ENCODE assay signal across 8 cellular contexts in the genomic region with DNA sequence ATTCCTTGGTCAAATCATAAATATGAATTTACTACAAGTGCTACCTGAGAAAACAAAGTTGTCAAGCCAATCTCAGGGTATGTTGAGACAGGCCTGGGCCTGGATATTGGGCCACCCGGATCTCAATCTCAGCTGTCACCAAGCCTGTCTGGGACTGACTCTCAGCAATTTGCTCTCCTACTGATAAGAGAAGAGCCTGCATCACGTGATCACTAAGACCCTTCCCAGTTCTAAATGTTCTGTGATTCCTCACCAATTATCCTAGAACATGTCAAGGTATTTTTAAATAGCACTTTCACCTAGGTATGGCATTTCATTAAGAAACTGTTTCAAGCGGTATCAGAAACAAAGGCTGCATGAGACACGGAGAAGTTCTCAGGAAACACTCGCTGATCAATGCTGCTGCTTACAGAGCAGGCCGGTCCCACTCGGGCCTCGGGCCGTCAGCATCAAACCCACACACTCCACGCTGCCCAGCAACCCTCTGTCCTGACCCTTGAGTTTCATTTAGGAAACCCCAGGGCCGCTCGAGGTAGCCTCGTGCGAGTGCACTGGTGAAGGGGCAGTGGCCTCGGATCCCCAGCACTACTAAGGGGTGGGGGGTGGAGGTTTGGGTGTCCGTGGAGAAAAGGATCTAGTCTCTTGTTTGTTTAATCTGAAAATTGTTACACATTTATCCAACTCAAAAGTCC. TPM values are rescaled to one million over a fixed set of nuclear protein-coding genes. Genes with fewer than 3 reads are reported as not detected.
DNase-seq lines count a peak whose midpoint lies in the region; ATAC-seq and TF ChIP-seq lines count a peak whose summit lies in the region.

No MANE protein-coding gene starts in this region.

- peaks cover 72% of the 10 kb centered on the region for H3K36me3 Mint-ChIP-seq in natural killer cell treated with Interleukin-12 subunit alpha and Interleukin-12 subunit beta and Interleukin-15 and Interleukin-18, amount 100 ng/mL, for 72 hours

- TF ChIP-seq CTCF in BE2C (IDR thresholded peaks at IDR 0.05; ENCODE audit: low read depth, low read length): no peak
- no peak for TF ChIP-seq CTCF in PC-9 (conservative IDR thresholded peaks at IDR 0.05)
- no peak for TF ChIP-seq CTCF in GM13977 (IDR thresholded peaks at IDR 0.05; ENCODE audit: extremely low read depth, insufficient read depth, missing control alignments)

- intact Hi-C loops in PC-9 (cut with micrococcal nuclease; ENCODE audit: unreplicated experiment): loop anchor here (5.0 to 10.0 kb wide), 6 partner anchors 164 to 461 kb away; no protein-coding TSS in a partner anchor

- ATAC-seq in natural killer cell treated with Interleukin-12 subunit alpha and Interleukin-12 subunit beta and Interleukin-15 and Interleukin-18, amount 100 ng/mL, for 72 hours: no peak
- no peak for ATAC-seq in HG03039 (IDR thresholded peaks at IDR 0.05; ENCODE audit: unreplicated experiment)
- no peak for ATAC-seq in left lobe of liver
- no peak for ATAC-seq in GM19328 (IDR thresholded peaks at IDR 0.05; ENCODE audit: unreplicated experiment)

- no peaks in the 10 kb centered on the region for H3K9me2 ChIP-seq in PC-9 (ENCODE audit: insufficient read depth)

- peaks cover 80% of the 10 kb centered on the region for H3K79me2 ChIP-seq in PC-9 (ENCODE audit: low read depth)

- peaks cover 54% of the 10 kb centered on the region for H3F3A ChIP-seq in PC-9 (ENCODE audit: insufficient read depth, low read depth)

- H3K27me3 Mint-ChIP-seq in natural killer cell treated with Interleukin-12 subunit alpha and Interleukin-12 subunit beta and Interleukin-15 and Interleukin-18, amount 100 ng/mL, for 72 hours: no peaks in the 10 kb centered on the region

- H3K4me1 ChIP-seq in BE2C (peaks cover 5% of the 10 kb centered on the region; the same call in 1 of the 2 replicates), PC-9 (replicated peaks; ENCODE audit: insufficient read depth) (peaks cover 61% of the 10 kb centered on the region)
- H3K4me1 ChIP-seq in effector memory CD4-positive, alpha-beta T cell (ENCODE audit: control insufficient read depth, insufficient read depth, low read length, poor library complexity, severe bottlenecking): peaks cover 53% of the 10 kb centered on the region

- no peak overlapping the region for H2AFZ ChIP-seq in PC-9

- POLR2A ChIA-PET in PC-9 (lab: Charles Lee; ENCODE audit: unreplicated experiment): interaction anchor here (0.6 to 0.9 kb wide), 2 partner anchors 361 to 911 kb away, joined by 5 to 9 read pairs; no protein-coding TSS in a partner anchor

- no peaks in the 10 kb centered on the region for H4K20me1 ChIP-seq in PC-9 (ENCODE audit: insufficient read depth)

- no peaks in the 10 kb centered on the region for H3K9me3 ChIP-seq in BE2C
- no peaks in the 10 kb centered on the region for H3K9me3 ChIP-seq in PC-9 (ENCODE audit: insufficient read depth, low read depth)
- H3K9me3 ChIP-seq in effector memory CD4-positive, alpha-beta T cell (ENCODE audit: control insufficient read depth, low read length): no peaks in the 10 kb centered on the region

- no peaks in the 10 kb centered on the region for H3K9me3 Mint-ChIP-seq in natural killer cell treated with Interleukin-12 subunit alpha and Interleukin-12 subunit beta and Interleukin-15 and Interleukin-18, amount 100 ng/mL, for 72 hours

- CTCF ChIA-PET in PC-9 (lab: Charles Lee): interaction anchor here (1.2 kb wide), 1 partner anchor 19 kb away, joined by 3 read pairs; no protein-coding TSS in a partner anchor

- H3K27me3 ChIP-seq in BE2C (no peaks in the 10 kb centered on the region), PC-9 (ENCODE audit: insufficient read depth, low read depth) (no peaks in the 10 kb centered on the region)
- no peaks in the 10 kb centered on the region for H3K27me3 ChIP-seq in effector memory CD4-positive, alpha-beta T cell (replicated peaks; ENCODE audit: control insufficient read depth, insufficient read depth, low read length, poor library complexity, severe bottlenecking)

- BruUV-seq in PC-9 (replicated peaks; lab: Mats Ljungman, UMichigan): no TSS peak

- in situ Hi-C loops in GM13977 (cut with MboI; ENCODE audit: low pct_unique_long_range_greater_than_20kb, low sequenced_read_pairs, unreplicated experiment): no loop called here

- peak overlapping the region; percentile 99 to 100 for H3K27ac Mint-ChIP-seq in natural killer cell treated with Interleukin-12 subunit alpha and Interleukin-12 subunit beta and Interleukin-15 and Interleukin-18, amount 100 ng/mL, for 72 hours

- H3K27ac ChIP-seq in PC-9: peak overlapping the region; percentile 98
- H3K27ac ChIP-seq in effector memory CD4-positive, alpha-beta T cell (ENCODE audit: insufficient read depth, low read length, poor library complexity, severe bottlenecking): peak overlapping the region; percentile 95

- peak overlapping the region; percentile 99 for H3K4me3 Mint-ChIP-seq in natural killer cell treated with Interleukin-12 subunit alpha and Interleukin-12 subunit beta and Interleukin-15 and Interleukin-18, amount 100 ng/mL, for 72 hours

- H3K36me3 ChIP-seq in BE2C (peaks cover 81% of the 10 kb centered on the region), PC-9 (ENCODE audit: low read depth) (peaks cover 37% of the 10 kb centered on the region)
- peaks cover 51% of the 10 kb centered on the region for H3K36me3 ChIP-seq in effector memory CD4-positive, alpha-beta T cell (ENCODE audit: control insufficient read depth, insufficient read depth, low read length)

- H3K4me3 ChIP-seq in BE2C (ENCODE audit: low read depth, low read length) (peak overlapping the region; percentile 99), PC-9 (peak overlapping the region; percentile 66)
- peak overlapping the region; percentile 94 for H3K4me3 ChIP-seq in effector memory CD4-positive, alpha-beta T cell (ENCODE audit: insufficient read depth, low read depth, low read length, poor library complexity, severe bottlenecking)

- H3K4me2 ChIP-seq in PC-9: peak overlapping the region; percentile 83

- H3K4me1 Mint-ChIP-seq in natural killer cell treated with Interleukin-12 subunit alpha and Interleukin-12 subunit beta and Interleukin-15 and Interleukin-18, amount 100 ng/mL, for 72 hours (ENCODE audit: low read depth in 2 of 2): peaks cover 71 to 75% of the 10 kb centered on the region in 2 donors

- no peak for DNase-seq in BE2C
- no peak for DNase-seq in PC-9
- DNase-seq in effector memory CD4-positive, alpha-beta T cell: no peak
- no peak for DNase-seq in natural killer cell treated with Interleukin-12 subunit alpha and Interleukin-12 subunit beta and Interleukin-15 and Interleukin-18, amount 100 ng/mL, for 72 hours (ENCODE audit: low spot score)
- DNase-seq in left lobe of liver (ENCODE audit: low spot score): no peak
- no peak for DNase-seq in GM13977 (ENCODE audit: low spot score)

RNA-seq across cellular contexts. Expression of a gene that starts 4.1 kb away (rescaled TPM):
- polyA plus RNA-seq in BE2C (2012; ENCODE audit: insufficient read depth, insufficient read length, low read depth): 56.1 TPM
- total RNA-seq in PC-9 (2021) (27.7 and 41.9 TPM in 2 replicates), left lobe of liver (27.3 TPM)
- 100 to 1,000 TPM; 225 to 236 TPM for total RNA-seq in natural killer cell treated with Interleukin-12 subunit alpha and Interleukin-12 subunit beta and Interleukin-15 and Interleukin-18, amount 100 ng/mL, for 72 hours
